In genomic region chr7:157136372-157136771, GRCh38 we compare ENCODE assay signal across 9 cellular contexts. TPM values are rescaled to one million over a fixed set of nuclear protein-coding genes. Genes with fewer than 3 reads are reported as not detected.
DNase-seq lines count a peak whose midpoint lies in the region; ATAC-seq, FAIRE-seq and TF ChIP-seq lines count a peak whose summit lies in the region.
"Had no signal": no experiment of that assay in that cellular context is flagged by ENCODE, and none has a peak within 500 bp of the region (broad histone marks: within the 10 kb centered on the region; RNA-seq: fewer than 3 reads in every experiment).

No MANE protein-coding gene starts in this region.

- H3K79me1 ChIP-seq in H1 (ENCODE audit: low read depth, low read length) = peaks cover 3% of the 10 kb centered on the region

- H3K4me1 ChIP-seq in OCI-LY1 (ENCODE audit: insufficient read depth, low read length, severe bottlenecking) (peaks cover 31% of the 10 kb centered on the region), H1 (replicated peaks in 1 of 4; ENCODE audit: control insufficient read depth in 3 of 4, insufficient read depth in 4 of 4, low read length in 3 of 4) (peaks cover 0 to 10% (median 8%) of the 10 kb centered on the region in 4 experiments; a peak in 6 of 7 replicates)

- TF ChIP-seq RAD21 in H1 (IDR thresholded peaks at IDR 0.05 in 1 of 2, conservative IDR thresholded peaks at IDR 0.05 in 1 of 2; ENCODE audit: low read depth in 2 of 2, low read length in 2 of 2) = peak; percentile 24 to 28; a peak in 3 of 4 replicates

- H3K56ac ChIP-seq in H1 (replicated peaks; ENCODE audit: insufficient read length, low read depth, low read length) = no peak overlapping the region

- no peak for ATAC-seq in activated CD8-positive, alpha-beta memory T cell treated with anti-CD3 and anti-CD28 coated beads, Interleukin-2, amount 10 ng/mL, durations not matched to agents 7 days and 5 days
- no peak for ATAC-seq in stimulated activated naive B cell treated with anti-CD40 and anti-IgM and Interleukin-4, amounts not matched to agents 10 μg/mL and 1 μg/mL and 100 μg/mL, for 72 hours (replicated peaks)
- no peak for ATAC-seq in activated CD4-positive, CD25-positive, alpha-beta regulatory T cell treated with anti-CD3 and anti-CD28 coated beads, Interleukin-2, amount 50 U/mL, for 24 hours
- no peak for ATAC-seq in GM21737 (IDR thresholded peaks at IDR 0.05; ENCODE audit: unreplicated experiment)

- H2BK12ac ChIP-seq in H1 (ENCODE audit: low read depth, low read length) = no peak overlapping the region

- H3K4me1 Mint-ChIP-seq in activated CD8-positive, alpha-beta memory T cell treated with anti-CD3 and anti-CD28 coated beads, Interleukin-2, amount 10 ng/mL, durations not matched to agents 7 days and 5 days = peaks cover 24% of the 10 kb centered on the region
- H3K4me1 Mint-ChIP-seq in stimulated activated naive B cell treated with anti-CD40 and anti-IgM and Interleukin-4, amounts not matched to agents 10 μg/mL and 1 μg/mL and 100 μg/mL, for 72 hours = peaks cover 12% of the 10 kb centered on the region in 2 donors

- H3K36me3 Mint-ChIP-seq in activated CD8-positive, alpha-beta memory T cell treated with anti-CD3 and anti-CD28 coated beads, Interleukin-2, amount 10 ng/mL, durations not matched to agents 7 days and 5 days = peaks cover 6% of the 10 kb centered on the region
- peaks cover 9 to 10% of the 10 kb centered on the region in 2 donors for H3K36me3 Mint-ChIP-seq in stimulated activated naive B cell treated with anti-CD40 and anti-IgM and Interleukin-4, amounts not matched to agents 10 μg/mL and 1 μg/mL and 100 μg/mL, for 72 hours

- H3K27me3 Mint-ChIP-seq in activated CD8-positive, alpha-beta memory T cell treated with anti-CD3 and anti-CD28 coated beads, Interleukin-2, amount 10 ng/mL, durations not matched to agents 7 days and 5 days = peaks cover 6% of the 10 kb centered on the region
- H3K27me3 Mint-ChIP-seq in stimulated activated naive B cell treated with anti-CD40 and anti-IgM and Interleukin-4, amounts not matched to agents 10 μg/mL and 1 μg/mL and 100 μg/mL, for 72 hours = no peaks in the 10 kb centered on the region

- peak overlapping the region; percentile 10 for H3K27ac Mint-ChIP-seq in activated CD8-positive, alpha-beta memory T cell treated with anti-CD3 and anti-CD28 coated beads, Interleukin-2, amount 10 ng/mL, durations not matched to agents 7 days and 5 days
- H3K27ac Mint-ChIP-seq in stimulated activated naive B cell treated with anti-CD40 and anti-IgM and Interleukin-4, amounts not matched to agents 10 μg/mL and 1 μg/mL and 100 μg/mL, for 72 hours = peak overlapping the region; percentile 33

- H2BK5ac ChIP-seq in H1 (ENCODE audit: low read depth, low read length) = no peak overlapping the region

- H3K9me3 Mint-ChIP-seq in activated CD8-positive, alpha-beta memory T cell treated with anti-CD3 and anti-CD28 coated beads, Interleukin-2, amount 10 ng/mL, durations not matched to agents 7 days and 5 days (ENCODE audit: low read depth) = no peaks in the 10 kb centered on the region
- H3K9me3 Mint-ChIP-seq in stimulated activated naive B cell treated with anti-CD40 and anti-IgM and Interleukin-4, amounts not matched to agents 10 μg/mL and 1 μg/mL and 100 μg/mL, for 72 hours = no peaks in the 10 kb centered on the region

- H3K18ac ChIP-seq in H1 (ENCODE audit: extremely low read depth, low read length) = no peak overlapping the region

- no peak for DNase-seq in activated CD8-positive, alpha-beta memory T cell treated with anti-CD3 and anti-CD28 coated beads, Interleukin-2, amount 10 ng/mL, durations not matched to agents 7 days and 5 days
- no peak for DNase-seq in activated CD8-positive, alpha-beta memory T cell treated with anti-CD3 and anti-CD28 coated beads, Interleukin-2, amount 50 U/mL, for 48 hours
- DNase-seq in H1 (ENCODE audit: low read depth in 1 of 2, low spot score in 2 of 2) (no peak), coronary artery (ENCODE audit: low spot score) (no peak)
- DNase-seq in stimulated activated naive B cell treated with anti-CD40 and anti-IgM and Interleukin-4, amounts not matched to agents 10 μg/mL and 1 μg/mL and 100 μg/mL, for 72 hours = no peak
- DNase-seq: activated CD4-positive, alpha-beta T cell treated with anti-CD3 and anti-CD28 coated beads, Interleukin-2, amount 50 U/mL, for 1 hour had no signal

- no peak overlapping the region for H3K4me3 Mint-ChIP-seq in activated CD8-positive, alpha-beta memory T cell treated with anti-CD3 and anti-CD28 coated beads, Interleukin-2, amount 10 ng/mL, durations not matched to agents 7 days and 5 days
- H3K4me3 Mint-ChIP-seq in stimulated activated naive B cell treated with anti-CD40 and anti-IgM and Interleukin-4, amounts not matched to agents 10 μg/mL and 1 μg/mL and 100 μg/mL, for 72 hours = no peak overlapping the region

- H3K27ac ChIP-seq in OCI-LY1 (ENCODE audit: low read depth, low read length, poor library complexity, severe bottlenecking) (no peak overlapping the region), H1 (ENCODE audit: low read depth, low read length) (no peak overlapping the region), coronary artery (no peak overlapping the region)

- peaks cover 8% of the 10 kb centered on the region for H3K23me2 ChIP-seq in H1 (ENCODE audit: low read depth, low read length)

- H4K20me1 ChIP-seq in OCI-LY1 (ENCODE audit: insufficient read depth, low read length) = no peaks in the 10 kb centered on the region
- peaks cover 4 to 16% of the 10 kb centered on the region in 2 experiments for H4K20me1 ChIP-seq in H1 (replicated peaks in 1 of 2; ENCODE audit: control insufficient read depth in 1 of 2, insufficient read depth in 2 of 2, low read length in 2 of 2)

- H3K79me2 ChIP-seq in OCI-LY1 (ENCODE audit: insufficient read depth, low read length) = peaks cover 22% of the 10 kb centered on the region
- peaks cover 20 to 21% of the 10 kb centered on the region in 2 experiments for H3K79me2 ChIP-seq in H1 (ENCODE audit: control insufficient read depth in 1 of 2, insufficient read depth in 2 of 2, low read length in 2 of 2)

- no peak for TF ChIP-seq EP300 in H1 (IDR thresholded peaks at IDR 0.05; ENCODE audit: borderline replicate concordance in 1 of 2, low read depth in 2 of 2, low read length in 2 of 2)

- H2AFZ ChIP-seq in OCI-LY1 (ENCODE audit: low read length) (peak overlapping the region; percentile 19; the same call in 1 of the 2 replicates), H1 (ENCODE audit: low read length) (no peak overlapping the region)

- POLR2A ChIA-PET in H1 (lab: Charles Lee; ENCODE audit: partially characterized antibody) = no interaction called here

- no peak overlapping the region for H3K14ac ChIP-seq in H1 (ENCODE audit: insufficient read length)

- 87% methylated on average over 4 of the region's 4 CpGs; no CpG with 5 or more reads in 1 of the 2 experiments for WGBS in H1 (ENCODE audit: extremely low coverage in 1 of 2, insufficient coverage in 1 of 2, insufficient read length in 1 of 2, insufficient replicate concordance in 2 of 2, low coverage in 1 of 2, low lambda C conversion rate in 2 of 2, missing lambda C conversion rate in 1 of 2), 2 experiments

- H3K23ac ChIP-seq in H1 (ENCODE audit: insufficient read length) = no peak overlapping the region

- CTCF ChIA-PET in activated CD8-positive, alpha-beta memory T cell treated with anti-CD3 and anti-CD28 coated beads, Interleukin-2, amount 10 ng/mL, durations not matched to agents 7 days and 5 days (lab: Charles Lee) = no interaction called here
- CTCF ChIA-PET in H1 (lab: Charles Lee; ENCODE audit: partially characterized antibody) = interaction anchor here (0.8 to 1.7 kb wide), 10 partner anchors 10 to 1263 kb away, joined by 3 to 6 read pairs (median 3); no protein-coding TSS in a partner anchor

- H3K9ac ChIP-seq in OCI-LY1 (ENCODE audit: low read length) = no peak overlapping the region
- no peak overlapping the region for H3K9ac ChIP-seq in H1 (replicated peaks in 1 of 4; ENCODE audit: extremely low read depth in 1 of 4, low read depth in 3 of 4, low read length in 3 of 4)

- H3F3A ChIP-seq in OCI-LY1 (ENCODE audit: insufficient read depth, low read length) = no peaks in the 10 kb centered on the region

- H3K4me3 ChIP-seq in OCI-LY1 (ENCODE audit: low read depth, low read length, poor library complexity, severe bottlenecking) (no peak overlapping the region), H1 (ENCODE audit: extremely low read depth in 1 of 4, insufficient read depth in 2 of 4, low read depth in 3 of 4, low read length in 4 of 4) (no peak overlapping the region), coronary artery (no peak overlapping the region)

- no peak overlapping the region for H2AK5ac ChIP-seq in H1 (ENCODE audit: low read depth, low read length)

- no peak overlapping the region for H4K8ac ChIP-seq in H1 (ENCODE audit: extremely low read depth, insufficient read depth, low read length)

- no peak overlapping the region for H2BK20ac ChIP-seq in H1 (ENCODE audit: low read length)

- H4K5ac ChIP-seq in H1 (ENCODE audit: insufficient read length, low read depth, low read length) = no peak overlapping the region

- H2BK120ac ChIP-seq in H1 (replicated peaks; ENCODE audit: low read depth, low read length) = no peak overlapping the region

- H4K91ac ChIP-seq in H1 (replicated peaks; ENCODE audit: insufficient read length, low read length) = no peak overlapping the region

- no peak for FAIRE-seq in H1 (lab: Jason Lieb, UNC)

- H3K27me3 ChIP-seq in OCI-LY1 (ENCODE audit: insufficient read depth, low read length) (0 out of 2 replicates have a peak, but pooled peaks cover 8% of the 10 kb centered on the region), H1 (replicated peaks in 1 of 4; ENCODE audit: control insufficient read depth in 3 of 4, extremely low read depth in 1 of 4, insufficient read depth in 3 of 4, low read length in 3 of 4) (no peaks in the 10 kb centered on the region)

- H2BK15ac ChIP-seq in H1 (ENCODE audit: low read length) = no peak overlapping the region

- peak overlapping the region; percentile 10; the same call in 1 of the 2 replicates for H3K4me2 ChIP-seq in OCI-LY1 (ENCODE audit: low read length)
- no peak overlapping the region for H3K4me2 ChIP-seq in H1 (ENCODE audit: insufficient read depth in 1 of 2, low read depth in 2 of 2, low read length in 2 of 2)

- TF ChIP-seq POLR2A in H1 (IDR thresholded peaks at IDR 0.05; ENCODE audit: control extremely low read depth in 1 of 2, low read depth in 2 of 2, low read length in 2 of 2) = no peak

- peaks cover 12% of the 10 kb centered on the region for H3K36me3 ChIP-seq in OCI-LY1 (ENCODE audit: insufficient read depth, low read length)
- H3K36me3 ChIP-seq in H1 (ENCODE audit: control insufficient read depth in 2 of 4, insufficient read depth in 4 of 4, low read length in 3 of 4) = peaks cover 0 to 14% (median 1%) of the 10 kb centered on the region in 4 experiments; a peak in 3 of 8 replicates

- no peaks in the 10 kb centered on the region for H3K9me2 ChIP-seq in OCI-LY1 (ENCODE audit: low read depth, low read length)

- no peak; the same call in 1 of the 2 replicates for TF ChIP-seq CTCF in OCI-LY1 (IDR thresholded peaks at IDR 0.05; ENCODE audit: low read length)
- peak in 1 of 3 experiments; percentile 13; a peak in 1 of 4 replicates for TF ChIP-seq CTCF in H1 (IDR thresholded peaks at IDR 0.05; ENCODE audit: control extremely low read depth in 1 of 3, insufficient read depth in 1 of 3, low read depth in 1 of 3, low read length in 3 of 3)
- TF ChIP-seq CTCF in coronary artery (IDR thresholded peaks at IDR 0.05) = no peak

- no peak overlapping the region for H3K4ac ChIP-seq in H1 (replicated peaks; ENCODE audit: insufficient read length, low read depth, low read length)

- H3K9me3 ChIP-seq in OCI-LY1 (ENCODE audit: low read length) (no peaks in the 10 kb centered on the region), H1 (ENCODE audit: insufficient read depth in 2 of 2, low read depth in 1 of 2, low read length in 1 of 2) (no peaks in the 10 kb centered on the region)

RNA-seq across cellular contexts. Expression of gene UBE3C, which starts 2.4 kb away (rescaled TPM):
- total RNA-seq in activated CD8-positive, alpha-beta memory T cell treated with anti-CD3 and anti-CD28 coated beads, Interleukin-2, amount 10 ng/mL, durations not matched to agents 7 days and 5 days = 10 to 100 TPM; 54.8 to 62.1 TPM
- 49.6 and 54.1 TPM in 2 replicates for total RNA-seq in H1 (2021; fragmentation: NEBNext Ultra II Directional; extraction: Animal tissue kit (Norgen Biotek cat#: 25700))
- 26.5 and 32.0 TPM in 2 replicates for polyA plus RNA-seq in H1 (2011; rRNA removed)
- 33.5 TPM for polyA plus RNA-seq in H1 (2011; cell fraction: cytosol; rRNA removed)
- 24.1 TPM for polyA plus RNA-seq in H1 (2011; cell fraction: nucleus; rRNA removed)
- polyA plus RNA-seq in H1 (2012, experiment 1 of 2) = 27.1 to 31.9 TPM (median 29.9 TPM) in 4 replicates
- 6.2 TPM for polyA plus RNA-seq in H1 (2012, experiment 2 of 2)
- polyA plus RNA-seq in H1 (2013, experiment 1 of 2) = 28.9 TPM
- 28.0 TPM for polyA plus RNA-seq in H1 (2013, experiment 2 of 2)
- polyA minus RNA-seq in H1 (2011; rRNA and poly(A)+ RNA removed) = 62.7 and 66.1 TPM in 2 replicates
- 38.2 TPM for polyA minus RNA-seq in H1 (2011; cell fraction: cytosol; rRNA and poly(A)+ RNA removed)
- 61.8 TPM for polyA minus RNA-seq in H1 (2011; cell fraction: nucleus; rRNA and poly(A)+ RNA removed)
